Comparison of ENCODE assay signal across 1 cellular context in the genomic region with DNA sequence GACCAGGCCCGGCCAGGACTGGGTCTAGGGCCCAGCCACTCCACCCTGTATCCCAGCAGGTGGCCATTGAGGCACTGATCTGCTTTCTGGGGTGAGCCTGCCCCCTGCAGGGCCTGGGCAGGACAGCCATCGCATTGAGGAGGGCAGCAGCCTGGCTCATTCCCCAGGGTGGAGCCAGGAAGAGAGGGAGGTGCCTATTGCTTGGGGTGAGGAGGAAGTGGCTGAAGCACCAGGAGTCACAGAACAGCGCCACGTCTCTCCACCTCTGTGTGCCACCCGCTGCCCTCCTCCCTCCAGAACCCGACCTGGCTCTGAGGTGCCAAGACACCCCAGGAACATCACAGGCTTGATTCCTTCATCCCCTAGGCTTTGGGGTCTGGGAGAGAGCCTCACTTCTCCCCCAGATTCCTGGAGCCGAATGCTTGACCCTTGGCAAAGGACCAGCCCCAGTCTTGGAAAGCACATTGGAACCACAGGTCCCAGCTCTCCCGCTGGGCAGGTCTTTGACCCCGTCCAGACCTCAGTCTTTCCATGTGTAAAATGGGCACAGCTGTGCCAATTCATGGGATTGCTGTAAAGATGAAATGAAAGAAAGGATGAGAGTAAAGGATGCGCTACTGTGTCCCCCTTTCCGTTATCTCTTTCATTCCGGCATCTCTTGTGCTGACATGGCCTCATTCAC.
TF ChIP-seq lines count a peak whose summit lies in the region.

No MANE protein-coding gene starts in this region.

TF ChIP-seq in GM12878, 131 proteins besides CTCF, POLR2A, EP300 and RAD21:
- TF ChIP-seq HDGF (IDR thresholded peaks at IDR 0.05): no peak
- 0 out of 2 replicates have a peak, but pooled peaks have one; percentile 36 for TF ChIP-seq YY1 (IDR thresholded peaks at IDR 0.05; ENCODE audit: low read depth, low read length)
- TF ChIP-seq SMC3 (IDR thresholded peaks at IDR 0.05; ENCODE audit: borderline replicate concordance, low read length): peak; percentile 14; the same call in 1 of the 2 replicates
- peak; percentile 25; the same call in 1 of the 2 replicates for TF ChIP-seq IKZF1 (conservative IDR thresholded peaks at IDR 0.05)
- TF ChIP-seq SPI1 (IDR thresholded peaks at IDR 0.05; ENCODE audit: borderline replicate concordance, insufficient read depth, low read depth, low read length): peak; percentile 29; the same call in 1 of the 2 replicates
